ENCODE assay signal across 10 cellular contexts in the genomic region with DNA sequence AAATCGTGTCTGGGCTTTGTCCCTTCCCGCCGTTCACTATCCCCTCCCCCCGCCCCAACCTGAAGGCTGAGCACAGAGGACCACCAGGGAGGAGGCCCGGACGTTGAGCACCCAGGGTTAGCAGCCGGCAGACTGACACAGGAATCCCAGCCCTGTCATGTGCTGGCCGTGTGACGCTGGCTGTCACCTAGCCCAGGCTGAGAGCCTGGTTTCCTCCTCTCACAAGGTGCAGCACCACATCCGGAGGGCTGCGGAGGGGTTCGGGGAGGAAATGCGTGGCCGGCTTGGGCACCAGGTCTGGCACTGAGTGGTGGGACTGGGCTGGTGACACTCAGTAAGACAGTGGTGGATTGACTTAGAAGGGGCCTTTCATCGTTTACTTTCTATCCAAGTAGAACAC. TPM values are rescaled to one million over a fixed set of nuclear protein-coding genes. Genes with fewer than 3 reads are reported as not detected.
DNase-seq lines count a peak whose midpoint lies in the region; ATAC-seq and TF ChIP-seq lines count a peak whose summit lies in the region.
"Had no signal": no experiment of that assay in that cellular context is flagged by ENCODE, and none has a peak within 500 bp of the region (broad histone marks: within the 10 kb centered on the region; RNA-seq: fewer than 3 reads in every experiment).

No MANE protein-coding gene starts in this region.

- H3K9me3 ChIP-seq in OCI-LY7 (ENCODE audit: low read length) (no peaks in the 10 kb centered on the region), heart right ventricle (peaks cover 0 to 11% (median 3%) of the 10 kb centered on the region in 11 donors)

- no peaks in the 10 kb centered on the region for H4K20me1 ChIP-seq in OCI-LY7 (ENCODE audit: insufficient read depth, low read length)

- H3K4me2 ChIP-seq in OCI-LY7 (ENCODE audit: low read length) = no peak overlapping the region

- no peak overlapping the region for H2AFZ ChIP-seq in OCI-LY7 (ENCODE audit: low read length)

- CTCF ChIA-PET in OCI-LY7 (lab: Charles Lee; ENCODE audit: unreplicated experiment) = interaction anchor here (0.6 kb wide), 1 partner anchor 84 kb away, joined by 8 read pairs; no protein-coding TSS in a partner anchor

- H3K27me3 ChIP-seq in heart right ventricle (peaks cover 0 to 24% (median 15%) of the 10 kb centered on the region in 7 donors), H7 (ENCODE audit: control insufficient read depth, insufficient read depth, low read length) (no peaks in the 10 kb centered on the region)
- H3K27me3 ChIP-seq: cardiac muscle cell had no signal

- no peaks in the 10 kb centered on the region for H3K36me3 ChIP-seq in OCI-LY7 (ENCODE audit: insufficient read depth, low read length)
- no peaks in the 10 kb centered on the region for H3K36me3 ChIP-seq in heart right ventricle
- no peaks in the 10 kb centered on the region for H3K36me3 ChIP-seq in H7 (replicated peaks; ENCODE audit: control insufficient read depth, insufficient read depth, low read length)
- H3K36me3 ChIP-seq: cardiac muscle cell had no signal

- ATAC-seq in heart right ventricle = peak in 2 of 8 donors; percentile 17 to 36

- WGBS in heart right ventricle, 2 donors = 19 to 24% methylated on average over 15 of the region's 15 CpGs

- no TSS peak for BruUV-seq in OCI-LY7 (replicated peaks; lab: Mats Ljungman, UMichigan)

- H3K9me2 ChIP-seq in OCI-LY7 (ENCODE audit: insufficient read depth, low read length) = no peaks in the 10 kb centered on the region

- H3K4me3 ChIP-seq in OCI-LY7 (ENCODE audit: low read depth, low read length, poor library complexity, severe bottlenecking) (no peak overlapping the region), heart right ventricle (no peak overlapping the region), H7 (ENCODE audit: insufficient read depth, low read depth, low read length) (no peak overlapping the region)
- H3K4me3 ChIP-seq: cardiac muscle cell had no signal

- POLR2A ChIA-PET in OCI-LY7 (lab: Charles Lee) = no interaction called here

- H3K79me2 ChIP-seq in OCI-LY7 (ENCODE audit: insufficient read depth, low read depth, low read length) = no peaks in the 10 kb centered on the region

- intact Hi-C loops in OCI-LY7 (cut with micrococcal nuclease; ENCODE audit: unreplicated experiment) = no loop called here
- intact Hi-C loops in heart right ventricle (cut with DNase I) = loop anchor here in 4 of 10 donors (2.0 to 5.0 kb wide), 2 partner anchors 49 to 50 kb away; partner anchors contain the start of gene TAF4 (in 3 of the 4)

- peak; percentile 55 for DNase-seq in OCI-LY7 (ENCODE audit: low spot score)
- DNase-seq in activated CD8-positive, alpha-beta memory T cell treated with anti-CD3 and anti-CD28 coated beads for 4 hours (ENCODE audit: low read depth in 2 of 2) = peak; percentile 42 to 49
- peak; percentile 45 to 51 for DNase-seq in heart right ventricle
- peak; percentile 41 to 60 for DNase-seq in stimulated activated CD8-positive, alpha-beta memory T cell treated with anti-CD3 and anti-CD28 coated beads, Interleukin-4, amount 100 ng/mL, for 4 hours (ENCODE audit: low read depth in 2 of 2, low spot score in 1 of 2)
- no peak for DNase-seq in HuH-7 (ENCODE audit: low spot score)
- no peak for DNase-seq in H7
- DNase-seq in DMS79 treated with DMSO at 0.1 percent for 48 hours (lab: John Stamatoyannopoulos, UW) = no peak
- DNase-seq in occipital lobe (lab: John Stamatoyannopoulos, UW) = no peak
- DNase-seq: NCI-H1694 had no signal

- H3K4me1 ChIP-seq in OCI-LY7 (ENCODE audit: insufficient read depth, low read length, poor library complexity, severe bottlenecking) (peaks cover 27% of the 10 kb centered on the region), heart right ventricle (peaks cover 0 to 43% (median 31%) of the 10 kb centered on the region in 9 donors)

- H3K27ac ChIP-seq in OCI-LY7 (ENCODE audit: low read depth, low read length, poor library complexity, severe bottlenecking) (no peak overlapping the region), heart right ventricle (peak overlapping the region in 6 of 10 donors; percentile 86 to 99 (median 96))
- H3K27ac ChIP-seq: cardiac muscle cell had no signal

- no peak for TF ChIP-seq CTCF in OCI-LY7 (conservative IDR thresholded peaks at IDR 0.05; ENCODE audit: low read length)
- no peak for TF ChIP-seq CTCF in heart right ventricle (IDR thresholded peaks at IDR 0.05)

RNA-seq across cellular contexts. Expression of gene LSM14B, which starts 4.6 kb away (rescaled TPM):
- 44.7 and 54.2 TPM in 2 replicates for total RNA-seq in OCI-LY7 (2014; rRNA removed; shearing (Covaris generic))
- total RNA-seq in OCI-LY7 (2022) (53.7 and 54.4 TPM in 2 replicates), heart right ventricle (10 to 100 TPM; 50.8 to 63.7 (median 60.5) TPM), occipital lobe (92.6 TPM)
- 10 to 100 TPM; 15.7 to 41.7 TPM for polyA plus RNA-seq in heart right ventricle
- 67.6 and 68.6 TPM in 2 replicates for total RNA-seq in H7 (2014; rRNA removed; shearing (Covaris generic))

RNA-seq across cellular contexts. Expression of gene PSMA7, which starts 25.5 kb away (rescaled TPM):
- total RNA-seq in OCI-LY7 (2014; rRNA removed; shearing (Covaris generic)) = 247 and 362 TPM in 2 replicates
- total RNA-seq in OCI-LY7 (2022) = 223 and 266 TPM in 2 replicates
- 100 to 1,000 TPM; 172 to 296 (median 200) TPM for total RNA-seq in heart right ventricle
- polyA plus RNA-seq in heart right ventricle = 100 to 1,000 TPM; 143 to 567 TPM
- total RNA-seq in H7 (2014; rRNA removed; shearing (Covaris generic)) = 413 and 501 TPM in 2 replicates
- 107 TPM for total RNA-seq in occipital lobe

RNA-seq across cellular contexts. Expression of gene SS18L1, which starts 25.9 kb away (rescaled TPM):
- 13.0 and 17.0 TPM in 2 replicates for total RNA-seq in OCI-LY7 (2014; rRNA removed; shearing (Covaris generic))
- 16.8 and 17.7 TPM in 2 replicates for total RNA-seq in OCI-LY7 (2022)
- 10 to 100 TPM in 2 of 10 donors, 1 to 10 TPM in 8; 6.6 to 11.7 (median 7.4) TPM for total RNA-seq in heart right ventricle
- 10 to 100 TPM in 1 of 2 donors, 1 to 10 TPM in 1; 5.2 to 22.3 TPM for polyA plus RNA-seq in heart right ventricle
- 15.1 and 25.1 TPM in 2 replicates for total RNA-seq in H7 (2014; rRNA removed; shearing (Covaris generic))
- total RNA-seq in occipital lobe = 75.0 TPM

RNA-seq across cellular contexts. Expression of gene TAF4, which starts 52.0 kb away (rescaled TPM):
- 6.7 and 11.2 TPM in 2 replicates for total RNA-seq in OCI-LY7 (2014; rRNA removed; shearing (Covaris generic))
- total RNA-seq in OCI-LY7 (2022) (28.4 and 38.9 TPM in 2 replicates), heart right ventricle (10 to 100 TPM in 8 of 10 donors, 1 to 10 TPM in 2; 8.6 to 14.8 (median 11.8) TPM), occipital lobe (8.6 TPM)
- polyA plus RNA-seq in heart right ventricle = 1 to 10 TPM; 3.7 to 7.9 TPM
- 5.2 and 8.0 TPM in 2 replicates for total RNA-seq in H7 (2014; rRNA removed; shearing (Covaris generic))

Comparison
In these comparisons a context has a peak if more than half of its experiments do, and no peak if none do; other contexts are left out.
1. DNase-seq: peak in OCI-LY7 (single experiment), activated CD8-positive, alpha-beta memory T cell treated with anti-CD3 and anti-CD28 coated beads for 4 hours (2 of 2), heart right ventricle (2 of 2) and stimulated activated CD8-positive, alpha-beta memory T cell treated with anti-CD3 and anti-CD28 coated beads, Interleukin-4, amount 100 ng/mL, for 4 hours (2 of 2); none in HuH-7 (single experiment), H7 (single experiment), DMS79 treated with DMSO at 0.1 percent for 48 hours (single experiment) and occipital lobe (single experiment).